In genomic region chr2:218311543-218311884, GRCh38 we compare ENCODE assay signal across 1 cellular context.
TF ChIP-seq lines count a peak whose summit lies in the region.

No MANE protein-coding gene starts in this region.

TF ChIP-seq in HepG2, 621 proteins besides CTCF, POLR2A, EP300 and RAD21 (continued from another document):
- TF ChIP-seq, protein P1, sequence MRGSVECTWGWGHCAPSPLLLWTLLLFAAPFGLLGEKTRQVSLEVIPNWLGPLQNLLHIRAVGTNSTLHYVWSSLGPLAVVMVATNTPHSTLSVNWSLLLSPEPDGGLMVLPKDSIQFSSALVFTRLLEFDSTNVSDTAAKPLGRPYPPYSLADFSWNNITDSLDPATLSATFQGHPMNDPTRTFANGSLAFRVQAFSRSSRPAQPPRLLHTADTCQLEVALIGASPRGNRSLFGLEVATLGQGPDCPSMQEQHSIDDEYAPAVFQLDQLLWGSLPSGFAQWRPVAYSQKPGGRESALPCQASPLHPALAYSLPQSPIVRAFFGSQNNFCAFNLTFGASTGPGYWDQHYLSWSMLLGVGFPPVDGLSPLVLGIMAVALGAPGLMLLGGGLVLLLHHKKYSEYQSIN (CRISPR knock-in tag; IDR thresholded peaks at IDR 0.05; ENCODE audit: borderline replicate concordance) = no peak
- TF ChIP-seq GABPB1 (CRISPR knock-in tag; IDR thresholded peaks at IDR 0.05) = no peak
- no peak for TF ChIP-seq ZBTB1 (CRISPR knock-in tag; IDR thresholded peaks at IDR 0.05; ENCODE audit: borderline replicate concordance)
- no peak for TF ChIP-seq ZNF326 (CRISPR knock-in tag; IDR thresholded peaks at IDR 0.05; ENCODE audit: borderline replicate concordance)
- TF ChIP-seq ZNF777 (CRISPR knock-in tag; IDR thresholded peaks at IDR 0.05) = no peak
- TF ChIP-seq SMARCE1 (IDR thresholded peaks at IDR 0.05; ENCODE audit: borderline replicate concordance) = no peak
- TF ChIP-seq RBFOX2 (IDR thresholded peaks at IDR 0.05; ENCODE audit: low read depth, low read length) = no peak
- no peak for TF ChIP-seq ZNF709 (CRISPR knock-in tag; IDR thresholded peaks at IDR 0.05)
- no peak for TF ChIP-seq ZNF614 (CRISPR knock-in tag; IDR thresholded peaks at IDR 0.05; ENCODE audit: borderline replicate concordance)
- 0 out of 2 replicates have a peak, but pooled peaks have one; percentile 3 for TF ChIP-seq ERF (CRISPR knock-in tag; IDR thresholded peaks at IDR 0.05)
- no peak for TF ChIP-seq NCOA2 (CRISPR knock-in tag; IDR thresholded peaks at IDR 0.05)
- peak; percentile 21; the same call in 1 of the 2 replicates for TF ChIP-seq MEIS1 (CRISPR knock-in tag; IDR thresholded peaks at IDR 0.05; ENCODE audit: borderline replicate concordance)
- TF ChIP-seq ZNF629 (CRISPR knock-in tag; conservative IDR thresholded peaks at IDR 0.05) = no peak
- TF ChIP-seq, protein P2, sequence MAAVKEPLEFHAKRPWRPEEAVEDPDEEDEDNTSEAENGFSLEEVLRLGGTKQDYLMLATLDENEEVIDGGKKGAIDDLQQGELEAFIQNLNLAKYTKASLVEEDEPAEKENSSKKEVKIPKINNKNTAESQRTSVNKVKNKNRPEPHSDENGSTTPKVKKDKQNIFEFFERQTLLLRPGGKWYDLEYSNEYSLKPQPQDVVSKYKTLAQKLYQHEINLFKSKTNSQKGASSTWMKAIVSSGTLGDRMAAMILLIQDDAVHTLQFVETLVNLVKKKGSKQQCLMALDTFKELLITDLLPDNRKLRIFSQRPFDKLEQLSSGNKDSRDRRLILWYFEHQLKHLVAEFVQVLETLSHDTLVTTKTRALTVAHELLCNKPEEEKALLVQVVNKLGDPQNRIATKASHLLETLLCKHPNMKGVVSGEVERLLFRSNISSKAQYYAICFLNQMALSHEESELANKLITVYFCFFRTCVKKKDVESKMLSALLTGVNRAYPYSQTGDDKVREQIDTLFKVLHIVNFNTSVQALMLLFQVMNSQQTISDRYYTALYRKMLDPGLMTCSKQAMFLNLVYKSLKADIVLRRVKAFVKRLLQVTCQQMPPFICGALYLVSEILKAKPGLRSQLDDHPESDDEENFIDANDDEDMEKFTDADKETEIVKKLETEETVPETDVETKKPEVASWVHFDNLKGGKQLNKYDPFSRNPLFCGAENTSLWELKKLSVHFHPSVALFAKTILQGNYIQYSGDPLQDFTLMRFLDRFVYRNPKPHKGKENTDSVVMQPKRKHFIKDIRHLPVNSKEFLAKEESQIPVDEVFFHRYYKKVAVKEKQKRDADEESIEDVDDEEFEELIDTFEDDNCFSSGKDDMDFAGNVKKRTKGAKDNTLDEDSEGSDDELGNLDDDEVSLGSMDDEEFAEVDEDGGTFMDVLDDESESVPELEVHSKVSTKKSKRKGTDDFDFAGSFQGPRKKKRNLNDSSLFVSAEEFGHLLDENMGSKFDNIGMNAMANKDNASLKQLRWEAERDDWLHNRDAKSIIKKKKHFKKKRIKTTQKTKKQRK (IDR thresholded peaks at IDR 0.05; ENCODE audit: low read length) = no peak
- TF ChIP-seq, protein P3, sequence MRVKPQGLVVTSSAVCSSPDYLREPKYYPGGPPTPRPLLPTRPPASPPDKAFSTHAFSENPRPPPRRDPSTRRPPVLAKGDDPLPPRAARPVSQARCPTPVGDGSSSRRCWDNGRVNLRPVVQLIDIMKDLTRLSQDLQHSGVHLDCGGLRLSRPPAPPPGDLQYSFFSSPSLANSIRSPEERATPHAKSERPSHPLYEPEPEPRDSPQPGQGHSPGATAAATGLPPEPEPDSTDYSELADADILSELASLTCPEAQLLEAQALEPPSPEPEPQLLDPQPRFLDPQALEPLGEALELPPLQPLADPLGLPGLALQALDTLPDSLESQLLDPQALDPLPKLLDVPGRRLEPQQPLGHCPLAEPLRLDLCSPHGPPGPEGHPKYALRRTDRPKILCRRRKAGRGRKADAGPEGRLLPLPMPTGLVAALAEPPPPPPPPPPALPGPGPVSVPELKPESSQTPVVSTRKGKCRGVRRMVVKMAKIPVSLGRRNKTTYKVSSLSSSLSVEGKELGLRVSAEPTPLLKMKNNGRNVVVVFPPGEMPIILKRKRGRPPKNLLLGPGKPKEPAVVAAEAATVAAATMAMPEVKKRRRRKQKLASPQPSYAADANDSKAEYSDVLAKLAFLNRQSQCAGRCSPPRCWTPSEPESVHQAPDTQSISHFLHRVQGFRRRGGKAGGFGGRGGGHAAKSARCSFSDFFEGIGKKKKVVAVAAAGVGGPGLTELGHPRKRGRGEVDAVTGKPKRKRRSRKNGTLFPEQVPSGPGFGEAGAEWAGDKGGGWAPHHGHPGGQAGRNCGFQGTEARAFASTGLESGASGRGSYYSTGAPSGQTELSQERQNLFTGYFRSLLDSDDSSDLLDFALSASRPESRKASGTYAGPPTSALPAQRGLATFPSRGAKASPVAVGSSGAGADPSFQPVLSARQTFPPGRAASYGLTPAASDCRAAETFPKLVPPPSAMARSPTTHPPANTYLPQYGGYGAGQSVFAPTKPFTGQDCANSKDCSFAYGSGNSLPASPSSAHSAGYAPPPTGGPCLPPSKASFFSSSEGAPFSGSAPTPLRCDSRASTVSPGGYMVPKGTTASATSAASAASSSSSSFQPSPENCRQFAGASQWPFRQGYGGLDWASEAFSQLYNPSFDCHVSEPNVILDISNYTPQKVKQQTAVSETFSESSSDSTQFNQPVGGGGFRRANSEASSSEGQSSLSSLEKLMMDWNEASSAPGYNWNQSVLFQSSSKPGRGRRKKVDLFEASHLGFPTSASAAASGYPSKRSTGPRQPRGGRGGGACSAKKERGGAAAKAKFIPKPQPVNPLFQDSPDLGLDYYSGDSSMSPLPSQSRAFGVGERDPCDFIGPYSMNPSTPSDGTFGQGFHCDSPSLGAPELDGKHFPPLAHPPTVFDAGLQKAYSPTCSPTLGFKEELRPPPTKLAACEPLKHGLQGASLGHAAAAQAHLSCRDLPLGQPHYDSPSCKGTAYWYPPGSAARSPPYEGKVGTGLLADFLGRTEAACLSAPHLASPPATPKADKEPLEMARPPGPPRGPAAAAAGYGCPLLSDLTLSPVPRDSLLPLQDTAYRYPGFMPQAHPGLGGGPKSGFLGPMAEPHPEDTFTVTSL (CRISPR knock-in tag; IDR thresholded peaks at IDR 0.05; ENCODE audit: borderline replicate concordance) = no peak
- TF ChIP-seq TBL1XR1 (IDR thresholded peaks at IDR 0.05; ENCODE audit: borderline replicate concordance, low read length, partially characterized antibody) = no peak
- TF ChIP-seq DNMT1 (CRISPR knock-in tag; IDR thresholded peaks at IDR 0.05) = no peak
- no peak for TF ChIP-seq SALL2 (CRISPR knock-in tag; IDR thresholded peaks at IDR 0.05)
- no peak for TF ChIP-seq MXI1 (IDR thresholded peaks at IDR 0.05; ENCODE audit: borderline replicate concordance, low read depth, low read length)
- TF ChIP-seq SAP130 (CRISPR knock-in tag; IDR thresholded peaks at IDR 0.05; ENCODE audit: low read depth) = peak; percentile 59
- no peak for TF ChIP-seq ZNF766 (CRISPR knock-in tag; IDR thresholded peaks at IDR 0.05; ENCODE audit: borderline replicate concordance)
- TF ChIP-seq RARG (CRISPR knock-in tag; IDR thresholded peaks at IDR 0.05; ENCODE audit: low read depth) = 0 out of 2 replicates have a peak, but pooled peaks have one; percentile 2
- 0 out of 2 replicates have a peak, but pooled peaks have one; percentile 1 for TF ChIP-seq ZSCAN25 (CRISPR knock-in tag; IDR thresholded peaks at IDR 0.05)
- TF ChIP-seq NFYC (CRISPR knock-in tag; IDR thresholded peaks at IDR 0.05) = no peak
- TF ChIP-seq, protein P4, sequence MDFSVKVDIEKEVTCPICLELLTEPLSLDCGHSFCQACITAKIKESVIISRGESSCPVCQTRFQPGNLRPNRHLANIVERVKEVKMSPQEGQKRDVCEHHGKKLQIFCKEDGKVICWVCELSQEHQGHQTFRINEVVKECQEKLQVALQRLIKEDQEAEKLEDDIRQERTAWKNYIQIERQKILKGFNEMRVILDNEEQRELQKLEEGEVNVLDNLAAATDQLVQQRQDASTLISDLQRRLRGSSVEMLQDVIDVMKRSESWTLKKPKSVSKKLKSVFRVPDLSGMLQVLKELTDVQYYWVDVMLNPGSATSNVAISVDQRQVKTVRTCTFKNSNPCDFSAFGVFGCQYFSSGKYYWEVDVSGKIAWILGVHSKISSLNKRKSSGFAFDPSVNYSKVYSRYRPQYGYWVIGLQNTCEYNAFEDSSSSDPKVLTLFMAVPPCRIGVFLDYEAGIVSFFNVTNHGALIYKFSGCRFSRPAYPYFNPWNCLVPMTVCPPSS (IDR thresholded peaks at IDR 0.05) = no peak
- no peak for TF ChIP-seq POLR2G (IDR thresholded peaks at IDR 0.05; ENCODE audit: low read depth, low read length)
- no peak for TF ChIP-seq ZNF256 (CRISPR knock-in tag; conservative IDR thresholded peaks at IDR 0.05)
- TF ChIP-seq ZNF280D (CRISPR knock-in tag; IDR thresholded peaks at IDR 0.05) = no peak
- TF ChIP-seq FOXP4 (CRISPR knock-in tag; IDR thresholded peaks at IDR 0.05) = no peak
- no peak for TF ChIP-seq HNRNPH1 (optimal IDR thresholded peaks at IDR 0.05; ENCODE audit: low read depth, low read length)
- TF ChIP-seq HNRNPK (IDR thresholded peaks at IDR 0.05; ENCODE audit: low read depth, low read length, poor library complexity, severe bottlenecking) = no peak
- no peak for TF ChIP-seq PAF1 (CRISPR knock-in tag; IDR thresholded peaks at IDR 0.05)
- TF ChIP-seq, protein P5, sequence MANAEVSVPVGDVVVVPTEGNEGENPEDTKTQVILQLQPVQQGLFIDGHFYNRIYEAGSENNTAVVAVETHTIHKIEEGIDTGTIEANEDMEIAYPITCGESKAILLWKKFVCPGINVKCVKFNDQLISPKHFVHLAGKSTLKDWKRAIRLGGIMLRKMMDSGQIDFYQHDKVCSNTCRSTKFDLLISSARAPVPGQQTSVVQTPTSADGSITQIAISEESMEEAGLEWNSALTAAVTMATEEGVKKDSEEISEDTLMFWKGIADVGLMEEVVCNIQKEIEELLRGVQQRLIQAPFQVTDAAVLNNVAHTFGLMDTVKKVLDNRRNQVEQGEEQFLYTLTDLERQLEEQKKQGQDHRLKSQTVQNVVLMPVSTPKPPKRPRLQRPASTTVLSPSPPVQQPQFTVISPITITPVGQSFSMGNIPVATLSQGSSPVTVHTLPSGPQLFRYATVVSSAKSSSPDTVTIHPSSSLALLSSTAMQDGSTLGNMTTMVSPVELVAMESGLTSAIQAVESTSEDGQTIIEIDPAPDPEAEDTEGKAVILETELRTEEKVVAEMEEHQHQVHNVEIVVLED (CRISPR knock-in tag; IDR thresholded peaks at IDR 0.05; ENCODE audit: borderline replicate concordance) = no peak
- peak; percentile 1; the same call in 1 of the 2 replicates for TF ChIP-seq SOX5 (CRISPR knock-in tag; IDR thresholded peaks at IDR 0.05; ENCODE audit: borderline replicate concordance)
- no peak for TF ChIP-seq SUZ12 (IDR thresholded peaks at IDR 0.05; ENCODE audit: low read depth, low read length)
- TF ChIP-seq EHMT2 (IDR thresholded peaks at IDR 0.05; ENCODE audit: borderline replicate concordance, low read depth, low read length) = no peak
